ENCODE assay signal across 8 cellular contexts in genomic region chr6:84228198-84228543, GRCh38. TPM values are rescaled to one million over a fixed set of nuclear protein-coding genes. Genes with fewer than 3 reads are reported as not detected.
DNase-seq lines count a peak whose midpoint lies in the region; ATAC-seq, FAIRE-seq and TF ChIP-seq lines count a peak whose summit lies in the region.

No MANE protein-coding gene starts in this region.

- intact Hi-C loops in pancreas (cut with DNase I) = loop anchor here in 1 of 3 donors (10.0 kb wide), 1 partner anchor 343 kb away; no protein-coding TSS in a partner anchor

- no peak for TF ChIP-seq CTCF in pancreas (IDR thresholded peaks at IDR 0.05)
- TF ChIP-seq CTCF in D721Med (IDR thresholded peaks at IDR 0.05; ENCODE audit: insufficient read depth, missing control alignments) = no peak

- DNase-seq in GM12891 (ENCODE audit: insufficient read length, low spot score) (no peak), pancreas (no peak), SW480 (ENCODE audit: low spot score) (no peak), hepatic stellate cell (ENCODE audit: low spot score) (no peak), D721Med (ENCODE audit: insufficient read length, low spot score) (no peak)

- no peaks in the 10 kb centered on the region for H3K36me3 Mint-ChIP-seq in IgD-negative memory B cell

- H3K4me1 Mint-ChIP-seq in IgD-negative memory B cell = peaks cover 9 to 11% (median 10%) of the 10 kb centered on the region in 3 donors

- peak overlapping the region in 2 of 3 donors; percentile 89 to 91 for H3K27ac Mint-ChIP-seq in IgD-negative memory B cell

- TF ChIP-seq POLR2A in GM12891 (IDR thresholded peaks at IDR 0.05; ENCODE audit: low read depth, low read length) = no peak

- H3K4me3 ChIP-seq in ectodermal cell (ENCODE audit: insufficient read depth, low read depth, low read length) (peak overlapping the region; percentile 92), pancreas (peak overlapping the region; percentile 73 to 91 (median 86))

- H3K36me3 ChIP-seq in ectodermal cell (ENCODE audit: control insufficient read depth, insufficient read depth, low read length) (no peaks in the 10 kb centered on the region), pancreas (no peaks in the 10 kb centered on the region)

- peak; percentile 9 for FAIRE-seq in GM12891 (lab: Jason Lieb, UNC)
- no peak for FAIRE-seq in pancreas (lab: Jason Lieb, UNC)
- no peak for FAIRE-seq in D721Med (lab: Jason Lieb, UNC)

- H3K27me3 ChIP-seq in ectodermal cell (ENCODE audit: control insufficient read depth, insufficient read depth, low read length, poor library complexity, severe bottlenecking) = peaks cover 38% of the 10 kb centered on the region
- H3K27me3 ChIP-seq in pancreas = peaks cover 0 to 4% (median 0%) of the 10 kb centered on the region in 4 donors

- H3K27ac ChIP-seq in ectodermal cell (ENCODE audit: insufficient read depth, low read depth, low read length, poor library complexity, severe bottlenecking) = no peak overlapping the region
- H3K27ac ChIP-seq in pancreas = no peak overlapping the region

- 18 to 19% methylated on average over 1 of the region's 1 CpG for WGBS in ectodermal cell, 2 experiments
- WGBS in pancreas, 2 donors = 0% methylated on average over 1 of the region's 1 CpG

- no peaks in the 10 kb centered on the region for H3K9me3 ChIP-seq in ectodermal cell (ENCODE audit: control insufficient read depth, low read length)
- H3K9me3 ChIP-seq in pancreas = no peaks in the 10 kb centered on the region

- ATAC-seq in pancreas (peak in 1 of 4 donors; percentile 4), HG03521 (IDR thresholded peaks at IDR 0.05; ENCODE audit: unreplicated experiment) (no peak)

- H3K27me3 Mint-ChIP-seq in IgD-negative memory B cell = peaks cover 6% of the 10 kb centered on the region

- no peaks in the 10 kb centered on the region for H3K9me3 Mint-ChIP-seq in IgD-negative memory B cell

- H3K4me1 ChIP-seq in ectodermal cell (ENCODE audit: control insufficient read depth, insufficient read depth, low read length) (no peaks in the 10 kb centered on the region), pancreas (peaks cover 0 to 5% (median 0%) of the 10 kb centered on the region in 3 donors)

- H3K4me3 Mint-ChIP-seq in IgD-negative memory B cell = peak overlapping the region; percentile 98 to 100 (median 100)

TF ChIP-seq in GM12891, 5 proteins besides CTCF, POLR2A, EP300 and RAD21:
- TF ChIP-seq PAX5 (IDR thresholded peaks at IDR 0.05; ENCODE audit: insufficient read depth, low read length, severe bottlenecking) (no peak), POU2F2 (IDR thresholded peaks at IDR 0.05; ENCODE audit: low read depth, low read length) (no peak), POLR2AphosphoS5 (IDR thresholded peaks at IDR 0.05; ENCODE audit: low read depth, low read length) (no peak), SPI1 (IDR thresholded peaks at IDR 0.05; ENCODE audit: low read depth, low read length) (no peak), TAF1 (IDR thresholded peaks at IDR 0.05; ENCODE audit: low read depth, low read length) (no peak)

RNA-seq across cellular contexts. Expression of gene CEP162, which starts 0.7 kb away (rescaled TPM):
- polyA plus RNA-seq in GM12891 (2012; ENCODE audit: low read depth, missing spikeins) = 2.7 TPM
- polyA plus RNA-seq in IgD-negative memory B cell = 7.1 TPM
- polyA plus RNA-seq in ectodermal cell (2013, experiment 1 of 4) = 20.1 TPM
- 19.0 TPM for polyA plus RNA-seq in ectodermal cell (2013, experiment 2 of 4)
- 16.5 TPM for polyA plus RNA-seq in ectodermal cell (2013, experiment 3 of 4)
- 17.6 TPM for polyA plus RNA-seq in ectodermal cell (2013, experiment 4 of 4)
- 1 to 10 TPM; 2.2 to 8.5 (median 4.7) TPM for total RNA-seq in pancreas
- polyA plus RNA-seq in pancreas = 1 to 10 TPM; 5.0 to 7.1 TPM
